8 cellular contexts compared by ENCODE assay signal in the genomic region with DNA sequence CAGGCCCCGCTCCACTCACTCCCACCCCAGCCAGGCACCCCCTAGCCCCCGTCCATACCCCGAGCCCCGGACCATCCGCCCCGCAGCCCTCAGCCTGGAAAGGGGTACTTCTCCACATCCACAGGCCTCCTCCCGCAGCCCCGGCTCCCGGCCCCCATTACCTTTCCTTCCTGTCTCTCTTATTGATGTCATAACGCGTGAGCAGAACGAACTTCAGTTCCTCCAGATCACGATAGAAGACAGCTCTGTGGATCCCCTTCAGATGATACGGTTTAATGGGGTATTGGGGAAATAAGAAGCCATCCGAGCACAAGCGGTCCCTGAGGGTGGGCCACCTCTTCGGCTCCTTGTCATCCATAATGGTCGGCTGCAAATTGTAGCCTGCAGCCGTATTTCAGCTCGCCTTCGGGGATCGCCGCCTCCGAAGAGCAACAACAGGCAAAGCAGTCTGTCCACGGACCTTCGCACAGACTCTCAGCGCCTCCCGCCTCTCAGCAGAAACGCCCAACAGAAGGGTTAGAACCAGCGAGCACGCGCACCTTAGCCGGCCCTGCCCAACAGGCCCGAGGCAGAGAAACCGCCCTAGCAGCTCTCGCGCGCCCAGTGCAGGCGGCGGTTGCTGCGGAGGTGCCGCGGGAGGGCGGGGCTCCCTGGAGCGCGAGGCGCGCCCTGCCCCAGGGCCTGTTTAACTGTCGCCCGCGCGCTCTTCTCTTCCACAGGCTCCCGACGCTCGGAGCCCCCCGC. TPM values are rescaled to one million over a fixed set of nuclear protein-coding genes. Genes with fewer than 3 reads are reported as not detected.
DNase-seq lines count a peak whose midpoint lies in the region; ATAC-seq and TF ChIP-seq lines count a peak whose summit lies in the region.
"Not testable (repeated sequence)": the region's sequence is repeated elsewhere in the genome, so short reads cannot be mapped to it uniquely, and the experiment has no call there.

A gene (minus strand): TSS at position 474 of the 744 bp plus-strand sequence. CDS start 116 bp downstream, at position 358.

- H3K4me3 ChIP-seq in BLaER1, result peak within 1 kb of the TSS; percentile 73
- peak within 1 kb of the TSS; percentile 98 for H3K4me3 ChIP-seq in OCI-LY3 (ENCODE audit: low read length)
- H3K4me3 ChIP-seq in epithelial cell of proximal tubule (ENCODE audit: low read depth, low read length), result peak within 1 kb of the TSS; percentile 84
- peak within 1 kb of the TSS; percentile 72 for H3K4me3 ChIP-seq in lower lobe of right lung
- H3K4me3 ChIP-seq in spleen, result peak within 1 kb of the TSS; percentile 54 to 80 (median 63)

- not testable (repeated sequence) for H3K27me3 ChIP-seq in BLaER1; OCI-LY3 (ENCODE audit: low read depth, low read length); lower lobe of right lung (ENCODE audit: low read depth); spleen (replicated peaks in 1 of 7)

- not testable (repeated sequence) for H3K9me3 Mint-ChIP-seq in activated T-helper 17 cell treated with anti-CD3 and anti-CD28 coated beads, Interleukin-2, amount 50 U/mL, for 72 hours

- H3K79me2 ChIP-seq in OCI-LY3 (ENCODE audit: low read length), result not testable (repeated sequence)

- TF ChIP-seq POLR2A in spleen (IDR thresholded peaks at IDR 0.05), result peak in 1 of 3 donors; percentile 7

- H3K27ac ChIP-seq in BLaER1 (peak within 1 kb of the TSS; percentile 78), OCI-LY3 (ENCODE audit: low read length) (peak within 1 kb of the TSS; percentile 84), lower lobe of right lung (peak within 1 kb of the TSS; percentile 87), spleen (peak within 1 kb of the TSS; percentile 82 to 95 (median 90))

- peak within 1 kb of the TSS; percentile 98 for H2AFZ ChIP-seq in OCI-LY3 (ENCODE audit: low read depth, low read length)

- not testable (repeated sequence) for H3K4me1 ChIP-seq in BLaER1; OCI-LY3 (ENCODE audit: low read length); lower lobe of right lung
- peaks cover 0 to 13% (median 0%) of the 10 kb centered on the region in 6 donors for H3K4me1 ChIP-seq in spleen

- not testable (repeated sequence) for TF ChIP-seq CTCF in OCI-LY3 (IDR thresholded peaks at IDR 0.05; ENCODE audit: low read depth, low read length); epithelial cell of proximal tubule (conservative IDR thresholded peaks at IDR 0.05; ENCODE audit: low read depth, low read length); lower lobe of right lung (IDR thresholded peaks at IDR 0.05); spleen (IDR thresholded peaks at IDR 0.05 in 8 of 11, conservative IDR thresholded peaks at IDR 0.05 in 3 of 11)

- peak within 1 kb of the TSS; percentile 92 for H3K4me3 Mint-ChIP-seq in activated T-helper 17 cell treated with anti-CD3 and anti-CD28 coated beads, Interleukin-2, amount 50 U/mL, for 72 hours

- H3K27ac Mint-ChIP-seq in activated T-helper 17 cell treated with anti-CD3 and anti-CD28 coated beads, Interleukin-2, amount 50 U/mL, for 72 hours, result peak within 1 kb of the TSS; percentile 95

- not testable (repeated sequence) for H4K20me1 ChIP-seq in BLaER1; OCI-LY3 (ENCODE audit: insufficient read depth, low read length)

- peaks cover 12% of the 10 kb centered on the region for H3K27me3 Mint-ChIP-seq in activated T-helper 17 cell treated with anti-CD3 and anti-CD28 coated beads, Interleukin-2, amount 50 U/mL, for 72 hours

- ATAC-seq in GM19328 (IDR thresholded peaks at IDR 0.05; ENCODE audit: unreplicated experiment), result peak; percentile 89
- ATAC-seq in HG03045 (IDR thresholded peaks at IDR 0.05; ENCODE audit: unreplicated experiment), result peak; percentile 96
- ATAC-seq in activated T-helper 17 cell treated with anti-CD3 and anti-CD28 coated beads, Interleukin-2, amount 50 U/mL, for 72 hours (replicated peaks), result peak; percentile 96
- ATAC-seq in lower lobe of right lung, result peak; percentile 97 to 98

- H3K4me1 Mint-ChIP-seq in activated T-helper 17 cell treated with anti-CD3 and anti-CD28 coated beads, Interleukin-2, amount 50 U/mL, for 72 hours, result not testable (repeated sequence)

- WGBS in spleen, 5 donors, result 1% methylated on average over 15 to 32 of the region's 56 CpGs

- H3K9me3 ChIP-seq in BLaER1; OCI-LY3 (ENCODE audit: insufficient read depth, low read length); lower lobe of right lung; spleen: not testable (repeated sequence)

- not testable (repeated sequence) for H3K36me3 Mint-ChIP-seq in activated T-helper 17 cell treated with anti-CD3 and anti-CD28 coated beads, Interleukin-2, amount 50 U/mL, for 72 hours (ENCODE audit: low read depth)

- peak within 1 kb of the TSS; percentile 92 for H3K4me2 ChIP-seq in BLaER1
- peak within 1 kb of the TSS; percentile 99 for H3K4me2 ChIP-seq in OCI-LY3 (ENCODE audit: low read length)

- intact Hi-C loops in lower lobe of right lung (cut with DNase I); spleen (cut with DNase I; ENCODE audit: low total_unique reads): not testable (repeated sequence)

- H3K9ac ChIP-seq in BLaER1 (peak within 1 kb of the TSS; percentile 80), OCI-LY3 (ENCODE audit: low read length) (peak within 1 kb of the TSS; percentile 99)

- DNase-seq in epithelial cell of proximal tubule (ENCODE audit: low read depth) (peak; percentile 4), spleen (peak; percentile 79)
- DNase-seq in lower lobe of right lung, result not testable (repeated sequence)

- not testable (repeated sequence) for H3K36me3 ChIP-seq in BLaER1; OCI-LY3 (replicated peaks; ENCODE audit: low read depth, low read length); lower lobe of right lung; spleen

RNA-seq across cellular contexts. Expression of the gene that starts here (rescaled TPM):
- 10 to 100 TPM; 67.1 to 74.0 TPM for total RNA-seq in activated T-helper 17 cell treated with anti-CD3 and anti-CD28 coated beads, Interleukin-2, amount 50 U/mL, for 72 hours
- total RNA-seq in epithelial cell of proximal tubule, result 4.6 and 12.8 TPM in 2 replicates
- 22.2 TPM for total RNA-seq in lower lobe of right lung
- total RNA-seq in spleen, result 100 to 1,000 TPM in 1 of 7 donors, 10 to 100 TPM in 6; 43.2 to 106 (median 65.8) TPM
- 1 to 10 TPM in 2 of 3 donors, under 1 TPM in 1; 0.80 to 3.5 (median 1.3) TPM for polyA plus RNA-seq in spleen
